ENCODE assay signal across 25 cellular contexts in genomic region chr3:14240366-14240765, GRCh38.
"Had no signal": no experiment of that assay in that cellular context is flagged by ENCODE, and none has a peak within 500 bp of the region (broad histone marks: within the 10 kb centered on the region; RNA-seq: fewer than 3 reads in every experiment).

No MANE protein-coding gene starts in this region.

- H3K36me3 ChIP-seq: esophagus squamous epithelium, gastrocnemius medialis, heart right ventricle, left lung, lower lobe of right lung had no signal

- H3K9me3 ChIP-seq: esophagus squamous epithelium, gastrocnemius medialis, left lung, lower lobe of right lung, mucosa of descending colon had no signal

- DNase-seq: cortex of kidney; effector CD8-positive, alpha-beta T cell; effector memory CD8-positive, alpha-beta T cell; endodermal cell; erythroblast; esophagus squamous epithelium; foreskin fibroblast; foreskin melanocyte; gastrocnemius medialis; glutamatergic neuron; head of caudate nucleus; heart right ventricle; hippocampal formation; left cardiac atrium; left lung; left ventricle myocardium superior; lower lobe of right lung; mesenchymal stem cell; mucosa of descending colon had no signal

- FAIRE-seq: colon, endometrium, islet of Langerhans, keratinocyte had no signal

- H3K4me3 ChIP-seq: esophagus squamous epithelium, gastrocnemius medialis, heart right ventricle, left lung, lower lobe of right lung, mucosa of descending colon had no signal

- H3K27ac ChIP-seq: epithelial cell of prostate, esophagus squamous epithelium, gastrocnemius medialis, heart right ventricle, left lung, lower lobe of right lung had no signal

- ATAC-seq: effector memory CD8-positive, alpha-beta T cell; esophagus mucosa; gastrocnemius medialis; heart right ventricle; left cardiac atrium; left lung; left ventricle myocardium superior; lower lobe of right lung; mucosa of descending colon had no signal

- H3K27me3 ChIP-seq: esophagus squamous epithelium, gastrocnemius medialis, left lung had no signal

- H3K4me1 ChIP-seq: gastrocnemius medialis had no signal
